In genomic region chr6:24126586-24127192, GRCh38 we compare ENCODE assay signal across 9 cellular contexts. TPM values are rescaled to one million over a fixed set of nuclear protein-coding genes. Genes with fewer than 3 reads are reported as not detected.
DNase-seq lines count a peak whose midpoint lies in the region; ATAC-seq and TF ChIP-seq lines count a peak whose summit lies in the region.
"Had no signal": no experiment of that assay in that cellular context is flagged by ENCODE, and none has a peak within 500 bp of the region (broad histone marks: within the 10 kb centered on the region; RNA-seq: fewer than 3 reads in every experiment).

No MANE protein-coding gene starts in this region.

- no peak overlapping the region for H3K4me3 Mint-ChIP-seq in activated T-helper 17 cell treated with anti-CD3 and anti-CD28 coated beads, Interleukin-2, amount 50 U/mL, for 72 hours

- H3K36me3 Mint-ChIP-seq in activated T-helper 17 cell treated with anti-CD3 and anti-CD28 coated beads, Interleukin-2, amount 50 U/mL, for 72 hours (ENCODE audit: low read depth), result no peaks in the 10 kb centered on the region

- no peak for TF ChIP-seq CTCF in brain microvascular endothelial cell (IDR thresholded peaks at IDR 0.05; ENCODE audit: low read depth, low read length, missing control alignments)

- H3K27me3 ChIP-seq in brain microvascular endothelial cell (replicated peaks), result no peaks in the 10 kb centered on the region

- H3K4me3 ChIP-seq in brain microvascular endothelial cell (ENCODE audit: low read depth, low read length), result no peak overlapping the region
- H3K4me3 ChIP-seq: heart right ventricle had no signal

- H3K4me1 Mint-ChIP-seq in activated T-helper 17 cell treated with anti-CD3 and anti-CD28 coated beads, Interleukin-2, amount 50 U/mL, for 72 hours, result peaks cover 3% of the 10 kb centered on the region

- H3K36me3 ChIP-seq in brain microvascular endothelial cell (replicated peaks), result no peaks in the 10 kb centered on the region
- H3K36me3 ChIP-seq: heart right ventricle had no signal

- no peak overlapping the region for H3K27ac ChIP-seq in brain microvascular endothelial cell
- H3K27ac ChIP-seq: heart right ventricle had no signal

- H3K27me3 Mint-ChIP-seq in activated T-helper 17 cell treated with anti-CD3 and anti-CD28 coated beads, Interleukin-2, amount 50 U/mL, for 72 hours, result peaks cover 44% of the 10 kb centered on the region

- H3K9me3 Mint-ChIP-seq in activated T-helper 17 cell treated with anti-CD3 and anti-CD28 coated beads, Interleukin-2, amount 50 U/mL, for 72 hours, result peaks cover 9% of the 10 kb centered on the region

- peak; percentile 26 for DNase-seq in DMS79 (lab: John Stamatoyannopoulos, UW)
- DNase-seq in NCI-H226, result peak; percentile 3
- peak; percentile 67 for DNase-seq in brain microvascular endothelial cell
- peak; percentile 68 for DNase-seq in kidney tubule cell (ENCODE audit: low spot score)

- ATAC-seq in GM21619 (IDR thresholded peaks at IDR 0.05; ENCODE audit: unreplicated experiment), result peak; percentile 77
- ATAC-seq in HG03469 (IDR thresholded peaks at IDR 0.05; ENCODE audit: unreplicated experiment), result no peak
- no peak for ATAC-seq in GM19452 (IDR thresholded peaks at IDR 0.05; ENCODE audit: unreplicated experiment)
- ATAC-seq in activated T-helper 17 cell treated with anti-CD3 and anti-CD28 coated beads, Interleukin-2, amount 50 U/mL, for 72 hours (replicated peaks), result no peak

- no peak overlapping the region for H3K27ac Mint-ChIP-seq in activated T-helper 17 cell treated with anti-CD3 and anti-CD28 coated beads, Interleukin-2, amount 50 U/mL, for 72 hours

- in situ Hi-C loops in brain microvascular endothelial cell (cut with HindIII; ENCODE audit: low pct_ligation_motif_present, low sequenced_read_pairs), result no loop called here

RNA-seq across cellular contexts. Expression of gene NRSN1, which starts 0.7 kb away (rescaled TPM):
- not detected for total RNA-seq in activated T-helper 17 cell treated with anti-CD3 and anti-CD28 coated beads, Interleukin-2, amount 50 U/mL, for 72 hours
- total RNA-seq: heart right ventricle had no signal

Comparison
In these comparisons a context has a peak if more than half of its experiments do, and no peak if none do; other contexts are left out.
1. DNase-seq: peak in every context shown above with its lines; median percentile 68 in kidney tubule cell; 67 in brain microvascular endothelial cell; 26 in DMS79; 3 in NCI-H226.